1 cellular context compared by ENCODE assay signal in the genomic region with DNA sequence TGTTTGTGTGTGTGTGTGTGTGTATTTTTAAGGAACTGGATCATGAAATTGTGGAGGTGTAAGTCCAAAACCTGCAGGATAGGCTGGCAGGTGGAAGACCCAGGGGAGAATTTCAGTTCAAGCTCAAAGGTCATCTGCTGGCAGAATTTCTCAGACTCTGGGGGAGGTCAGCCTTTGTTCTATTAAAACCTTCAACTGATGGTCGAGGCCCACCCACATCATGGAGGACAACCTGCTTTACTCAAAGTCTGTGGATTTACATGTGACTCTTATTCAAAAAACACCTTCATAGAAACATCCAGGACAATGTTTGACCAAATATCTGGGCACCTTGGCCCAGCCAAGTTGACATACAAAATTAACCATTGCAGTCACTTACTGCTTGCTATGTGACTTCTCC.
TF ChIP-seq lines count a peak whose summit lies in the region.

No MANE protein-coding gene starts in this region.

TF ChIP-seq in K562, 482 proteins besides CTCF, POLR2A, EP300 and RAD21 (continued from another document):
- TF ChIP-seq RREB1 (CRISPR knock-in tag; IDR thresholded peaks at IDR 0.05) (no peak), ZNF134 (CRISPR knock-in tag; conservative IDR thresholded peaks at IDR 0.05) (peak; percentile 86)
